Comparison of ENCODE assay signal across 13 cellular contexts in genomic region chrX:136064661-136065043, GRCh38.
DNase-seq lines count a peak whose midpoint lies in the region; ATAC-seq and TF ChIP-seq lines count a peak whose summit lies in the region.
"Had no signal": no experiment of that assay in that cellular context is flagged by ENCODE, and none has a peak within 500 bp of the region (broad histone marks: within the 10 kb centered on the region; RNA-seq: fewer than 3 reads in every experiment).

No MANE protein-coding gene starts in this region.

- H3K79me2 ChIP-seq in parathyroid adenoma = no peaks in the 10 kb centered on the region

- peak overlapping the region; percentile 15 for H3K27ac ChIP-seq in CD4-positive, CD25-positive, alpha-beta regulatory T cell (ENCODE audit: insufficient read depth, low read length, poor library complexity, severe bottlenecking)
- H3K27ac ChIP-seq in HEK293 (ENCODE audit: extremely low read depth, low read depth, low read length) (peak overlapping the region; percentile 79), coronary artery (peak overlapping the region; percentile 72 to 87), parathyroid adenoma (peak overlapping the region; percentile 93)

- H2AFZ ChIP-seq in parathyroid adenoma = peak overlapping the region; percentile 63

- H3K27me3 Mint-ChIP-seq in CD4-positive, CD25-positive, alpha-beta regulatory T cell = peaks cover 16% of the 10 kb centered on the region
- peaks cover 0 to 5% of the 10 kb centered on the region in 2 donors for H3K27me3 Mint-ChIP-seq in natural killer cell treated with Interleukin-12 subunit alpha and Interleukin-12 subunit beta and Interleukin-15 and Interleukin-18, amount 100 ng/mL, for 72 hours
- no peaks in the 10 kb centered on the region for H3K27me3 Mint-ChIP-seq in endothelial cell (ENCODE audit: unreplicated experiment)
- H3K27me3 Mint-ChIP-seq: stimulated activated memory B cell treated with anti-CD40 and anti-IgM and Interleukin-4, amounts not matched to agents 10 μg/mL and 1 μg/mL and 100 μg/mL, for 72 hours had no signal

- H3K36me3 ChIP-seq in CD4-positive, CD25-positive, alpha-beta regulatory T cell (ENCODE audit: control insufficient read depth, insufficient read depth, low read length) = no peaks in the 10 kb centered on the region
- H3K36me3 ChIP-seq in HEK293 (ENCODE audit: control insufficient read depth in 2 of 2, insufficient read depth in 1 of 2, low read length in 2 of 2) (no peaks in the 10 kb centered on the region), parathyroid adenoma (ENCODE audit: control insufficient read depth, insufficient read depth, low read length) (no peaks in the 10 kb centered on the region)

- no peaks in the 10 kb centered on the region for H3K36me3 Mint-ChIP-seq in CD4-positive, CD25-positive, alpha-beta regulatory T cell
- no peaks in the 10 kb centered on the region for H3K36me3 Mint-ChIP-seq in natural killer cell treated with Interleukin-12 subunit alpha and Interleukin-12 subunit beta and Interleukin-15 and Interleukin-18, amount 100 ng/mL, for 72 hours
- no peaks in the 10 kb centered on the region for H3K36me3 Mint-ChIP-seq in endothelial cell (ENCODE audit: low read depth, unreplicated experiment)
- H3K36me3 Mint-ChIP-seq: CD8-positive, alpha-beta memory T cell; stimulated activated memory B cell treated with anti-CD40 and anti-IgM and Interleukin-4, amounts not matched to agents 10 μg/mL and 1 μg/mL and 100 μg/mL, for 72 hours had no signal

- no peaks in the 10 kb centered on the region for H3K9me3 Mint-ChIP-seq in CD4-positive, CD25-positive, alpha-beta regulatory T cell
- no peaks in the 10 kb centered on the region for H3K9me3 Mint-ChIP-seq in natural killer cell treated with Interleukin-12 subunit alpha and Interleukin-12 subunit beta and Interleukin-15 and Interleukin-18, amount 100 ng/mL, for 72 hours
- no peaks in the 10 kb centered on the region for H3K9me3 Mint-ChIP-seq in endothelial cell (ENCODE audit: unreplicated experiment)
- H3K9me3 Mint-ChIP-seq: CD8-positive, alpha-beta memory T cell; stimulated activated memory B cell treated with anti-CD40 and anti-IgM and Interleukin-4, amounts not matched to agents 10 μg/mL and 1 μg/mL and 100 μg/mL, for 72 hours had no signal

- no peak for DNase-seq in CD4-positive, CD25-positive, alpha-beta regulatory T cell
- DNase-seq in coronary artery (ENCODE audit: low spot score) (no peak), NCI-H226 (no peak), endothelial cell (ENCODE audit: low spot score) (no peak)
- no peak for DNase-seq in natural killer cell treated with Interleukin-12 subunit alpha and Interleukin-12 subunit beta and Interleukin-15 and Interleukin-18, amount 100 ng/mL, for 72 hours (ENCODE audit: low spot score)
- DNase-seq: NCI-H1417 had no signal

- no peak overlapping the region for H3K9ac ChIP-seq in parathyroid adenoma

- H3K4me3 Mint-ChIP-seq in CD4-positive, CD25-positive, alpha-beta regulatory T cell = peak overlapping the region in 2 of 4 donors; percentile 39 to 62
- no peak overlapping the region for H3K4me3 Mint-ChIP-seq in natural killer cell treated with Interleukin-12 subunit alpha and Interleukin-12 subunit beta and Interleukin-15 and Interleukin-18, amount 100 ng/mL, for 72 hours
- H3K4me3 Mint-ChIP-seq in endothelial cell (ENCODE audit: unreplicated experiment) = no peak overlapping the region
- H3K4me3 Mint-ChIP-seq: stimulated activated memory B cell treated with anti-CD40 and anti-IgM and Interleukin-4, amounts not matched to agents 10 μg/mL and 1 μg/mL and 100 μg/mL, for 72 hours had no signal

- ATAC-seq in CD4-positive, CD25-positive, alpha-beta regulatory T cell (ENCODE audit: low read depth in 2 of 2) = no peak
- ATAC-seq in HG03354 (IDR thresholded peaks at IDR 0.05; ENCODE audit: poor library complexity, severe bottlenecking, unreplicated experiment) = no peak
- no peak for ATAC-seq in natural killer cell treated with Interleukin-12 subunit alpha and Interleukin-12 subunit beta and Interleukin-15 and Interleukin-18, amount 100 ng/mL, for 72 hours
- ATAC-seq: K562; stimulated activated memory B cell treated with anti-CD40 and anti-IgM and Interleukin-4, amounts not matched to agents 10 μg/mL and 1 μg/mL and 100 μg/mL, for 72 hours had no signal

- H3K4me1 ChIP-seq in CD4-positive, CD25-positive, alpha-beta regulatory T cell (ENCODE audit: control insufficient read depth, insufficient read depth, low read length, poor library complexity, severe bottlenecking) = peaks cover 6% of the 10 kb centered on the region
- peaks cover 14% of the 10 kb centered on the region for H3K4me1 ChIP-seq in HEK293 (ENCODE audit: control insufficient read depth, insufficient read depth, low read length)
- H3K4me1 ChIP-seq in parathyroid adenoma = peaks cover 15% of the 10 kb centered on the region

- CTCF ChIA-PET in HEK293 (lab: Yijun Ruan, JAX) = interaction anchor here (0.6 kb wide), 1 partner anchor 88 kb away, joined by 3 read pairs; no protein-coding TSS in a partner anchor

- H3K27me3 ChIP-seq in CD4-positive, CD25-positive, alpha-beta regulatory T cell (ENCODE audit: control insufficient read depth, insufficient read depth, low read length) = no peaks in the 10 kb centered on the region
- H3K27me3 ChIP-seq in parathyroid adenoma (ENCODE audit: control insufficient read depth, insufficient read depth, low read length) = no peaks in the 10 kb centered on the region

- peaks cover 0 to 12% (median 0%) of the 10 kb centered on the region in 4 donors for H3K4me1 Mint-ChIP-seq in CD4-positive, CD25-positive, alpha-beta regulatory T cell
- peaks cover 0 to 1% of the 10 kb centered on the region in 2 donors for H3K4me1 Mint-ChIP-seq in natural killer cell treated with Interleukin-12 subunit alpha and Interleukin-12 subunit beta and Interleukin-15 and Interleukin-18, amount 100 ng/mL, for 72 hours (ENCODE audit: low read depth in 2 of 2)
- peaks cover 4% of the 10 kb centered on the region for H3K4me1 Mint-ChIP-seq in endothelial cell (ENCODE audit: unreplicated experiment)
- H3K4me1 Mint-ChIP-seq: stimulated activated memory B cell treated with anti-CD40 and anti-IgM and Interleukin-4, amounts not matched to agents 10 μg/mL and 1 μg/mL and 100 μg/mL, for 72 hours had no signal

- peak overlapping the region; percentile 71 to 90 (median 88) for H3K27ac Mint-ChIP-seq in CD4-positive, CD25-positive, alpha-beta regulatory T cell
- H3K27ac Mint-ChIP-seq in natural killer cell treated with Interleukin-12 subunit alpha and Interleukin-12 subunit beta and Interleukin-15 and Interleukin-18, amount 100 ng/mL, for 72 hours = no peak overlapping the region
- no peak overlapping the region for H3K27ac Mint-ChIP-seq in endothelial cell (ENCODE audit: unreplicated experiment)
- H3K27ac Mint-ChIP-seq: stimulated activated memory B cell treated with anti-CD40 and anti-IgM and Interleukin-4, amounts not matched to agents 10 μg/mL and 1 μg/mL and 100 μg/mL, for 72 hours had no signal

- no peaks in the 10 kb centered on the region for H3K9me3 ChIP-seq in CD4-positive, CD25-positive, alpha-beta regulatory T cell (ENCODE audit: control insufficient read depth in 2 of 2, low read length in 2 of 2)
- H3K9me3 ChIP-seq in HEK293 (ENCODE audit: control insufficient read depth, insufficient read depth, low read depth, low read length) (no peaks in the 10 kb centered on the region), parathyroid adenoma (ENCODE audit: control insufficient read depth, low read length) (no peaks in the 10 kb centered on the region)
- H3K9me3 ChIP-seq: mucosa of descending colon had no signal

- no peak overlapping the region for H3K4me3 ChIP-seq in CD4-positive, CD25-positive, alpha-beta regulatory T cell (ENCODE audit: low read depth, low read length)
- H3K4me3 ChIP-seq in HEK293 (ENCODE audit: low read depth, low read length) = no peak overlapping the region
- H3K4me3 ChIP-seq in coronary artery = no peak overlapping the region
- H3K4me3 ChIP-seq in parathyroid adenoma (ENCODE audit: low read depth, low read length) = no peak overlapping the region
- H3K4me3 ChIP-seq: K562, mucosa of descending colon had no signal

- H3K4me2 ChIP-seq in parathyroid adenoma (ENCODE audit: low read length) = no peak overlapping the region

- POLR2A ChIA-PET in HEK293 (lab: Yijun Ruan, JAX) = interaction anchor here (0.6 to 2.1 kb wide), 8 partner anchors 7 to 816 kb away, joined by 3 to 14 read pairs (median 3); partner anchors contain the start of gene RBMX

- no peak for TF ChIP-seq CTCF in HEK293 (tag by site-specific recombination; IDR thresholded peaks at IDR 0.05)
- no peak for TF ChIP-seq CTCF in coronary artery (IDR thresholded peaks at IDR 0.05)
- no peak for TF ChIP-seq CTCF in parathyroid adenoma (IDR thresholded peaks at IDR 0.05)
- no peak for TF ChIP-seq CTCF in endothelial cell (IDR thresholded peaks at IDR 0.05; ENCODE audit: unreplicated experiment)

TF ChIP-seq in HEK293, 187 proteins besides CTCF, POLR2A, EP300 and RAD21 (continues in another document):
- no peak for TF ChIP-seq ZNF24 (tag by site-specific recombination; IDR thresholded peaks at IDR 0.05)
- no peak for TF ChIP-seq ZSCAN18 (tag by site-specific recombination; IDR thresholded peaks at IDR 0.05)
- TF ChIP-seq ZFP41 (tag by site-specific recombination; IDR thresholded peaks at IDR 0.05; ENCODE audit: borderline replicate concordance) = no peak

Comparison
In these comparisons a context has a peak if more than half of its experiments do, and no peak if none do; other contexts are left out.
1. H3K27ac ChIP-seq: peak in every context shown above with its lines; median percentile 93 in parathyroid adenoma; 80 in coronary artery; 79 in HEK293; 15 in CD4-positive, CD25-positive, alpha-beta regulatory T cell.
2. H3K27ac Mint-ChIP-seq: peak in CD4-positive, CD25-positive, alpha-beta regulatory T cell (3 of 3); none in natural killer cell treated with Interleukin-12 subunit alpha and Interleukin-12 subunit beta and Interleukin-15 and Interleukin-18, amount 100 ng/mL, for 72 hours (0 of 2) and endothelial cell (single experiment).